1 cellular context compared by ENCODE assay signal in the genomic region with DNA sequence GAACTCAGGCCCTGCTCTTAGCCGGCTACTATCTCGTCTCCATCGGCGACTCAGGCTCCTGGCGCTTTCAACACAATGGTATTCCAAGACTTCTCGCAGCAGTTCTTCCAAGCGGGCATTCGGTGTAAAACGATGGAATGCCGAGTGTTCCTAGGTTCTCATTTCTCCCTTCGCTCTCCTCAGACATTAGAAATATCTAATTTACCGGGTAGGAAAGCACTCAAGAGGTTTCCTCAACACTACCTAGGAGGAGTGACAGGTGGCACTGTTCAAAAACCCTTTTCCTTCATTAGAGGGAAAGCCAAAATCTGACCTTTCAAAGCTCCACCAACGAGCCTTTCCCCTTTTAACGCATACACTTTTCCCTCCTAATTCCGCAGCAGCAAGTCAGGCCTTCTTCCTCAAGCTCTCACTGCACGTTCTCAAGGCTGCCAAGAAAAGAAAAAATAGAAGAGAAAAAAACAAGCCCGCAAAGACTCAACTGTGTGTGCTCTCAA.
TF ChIP-seq lines count a peak whose summit lies in the region.

No MANE protein-coding gene starts in this region.

TF ChIP-seq in HCT116, 20 proteins besides CTCF, POLR2A, EP300 and RAD21 (continued from another document):
- TF ChIP-seq ATF3 (IDR thresholded peaks at IDR 0.05) (no peak), ZBTB33 (IDR thresholded peaks at IDR 0.05; ENCODE audit: extremely low read depth, insufficient replicate concordance, low read length) (no peak), CBX3 (IDR thresholded peaks at IDR 0.05; ENCODE audit: low read depth) (no peak), YY1 (IDR thresholded peaks at IDR 0.05; ENCODE audit: extremely low read depth, insufficient replicate concordance, low read depth, low read length) (no peak), ZNF274 (IDR thresholded peaks at IDR 0.05; ENCODE audit: low read depth, low read length) (no peak), EZH2phosphoT487 (IDR thresholded peaks at IDR 0.05; ENCODE audit: borderline replicate concordance) (no peak)
- TF ChIP-seq, protein P1, sequence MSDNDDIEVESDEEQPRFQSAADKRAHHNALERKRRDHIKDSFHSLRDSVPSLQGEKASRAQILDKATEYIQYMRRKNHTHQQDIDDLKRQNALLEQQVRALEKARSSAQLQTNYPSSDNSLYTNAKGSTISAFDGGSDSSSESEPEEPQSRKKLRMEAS (IDR thresholded peaks at IDR 0.05) = no peak
